13 cellular contexts compared by ENCODE assay signal in genomic region chr19:35088514-35088913, GRCh38. TPM values are rescaled to one million over a fixed set of nuclear protein-coding genes. Genes with fewer than 3 reads are reported as not detected.
DNase-seq lines count a peak whose midpoint lies in the region; ATAC-seq, FAIRE-seq and TF ChIP-seq lines count a peak whose summit lies in the region.
"Had no signal": no experiment of that assay in that cellular context is flagged by ENCODE, and none has a peak within 500 bp of the region (broad histone marks: within the 10 kb centered on the region; RNA-seq: fewer than 3 reads in every experiment).

No MANE protein-coding gene starts in this region.

- H3K27ac ChIP-seq in AG04450 (ENCODE audit: low read depth, low read length) (peak overlapping the region; percentile 39), upper lobe of left lung (no peak overlapping the region)
- H3K27ac ChIP-seq in CD8-positive, alpha-beta memory T cell (ENCODE audit: low read depth, low read length): no peak overlapping the region
- H3K27ac ChIP-seq: sigmoid colon had no signal

- ATAC-seq in upper lobe of left lung (ENCODE audit: low FRiP score in 2 of 2): no peak
- ATAC-seq: effector memory CD8-positive, alpha-beta T cell had no signal

- H3K27me3 Mint-ChIP-seq in CD8-positive, alpha-beta memory T cell: peaks cover 9 to 12% of the 10 kb centered on the region in 2 donors
- H3K27me3 Mint-ChIP-seq in activated T-helper 2 cell treated with anti-CD3 and anti-CD28 coated beads, Interferon-gamma antibody, Interleukin-2, Interleukin-4, amounts not matched to agents 10 μg/mL and 5 μg/mL and 100 μg/mL, durations not matched to agents 14 hours and 24 hours and 36 hours (ENCODE audit: low read depth): peaks cover 4% of the 10 kb centered on the region

- no peak overlapping the region for H3K27ac Mint-ChIP-seq in CD8-positive, alpha-beta memory T cell
- H3K27ac Mint-ChIP-seq in activated T-helper 2 cell treated with anti-CD3 and anti-CD28 coated beads, Interferon-gamma antibody, Interleukin-2, Interleukin-4, amounts not matched to agents 10 μg/mL and 5 μg/mL and 100 μg/mL, durations not matched to agents 14 hours and 24 hours and 36 hours: no peak overlapping the region
- H3K27ac Mint-ChIP-seq: effector memory CD8-positive, alpha-beta T cell had no signal

- FAIRE-seq in HTR-8/SVneo (lab: Jason Lieb, UNC): peak; percentile 95
- FAIRE-seq: GM18507 had no signal

- TF ChIP-seq POLR2A in upper lobe of left lung (IDR thresholded peaks at IDR 0.05): no peak

- TF ChIP-seq CTCF in AG04450 (IDR thresholded peaks at IDR 0.05; ENCODE audit: low read depth, low read length): 0 out of 2 replicates have a peak, but pooled peaks have one; percentile 6
- TF ChIP-seq CTCF in astrocyte of the cerebellum (IDR thresholded peaks at IDR 0.05; ENCODE audit: low read depth, low read length, missing control alignments): no peak
- no peak for TF ChIP-seq CTCF in upper lobe of left lung (IDR thresholded peaks at IDR 0.05)

- no peaks in the 10 kb centered on the region for H3K27me3 ChIP-seq in AG04450 (ENCODE audit: control insufficient read depth, insufficient read depth, low read length)
- no peaks in the 10 kb centered on the region for H3K27me3 ChIP-seq in CD8-positive, alpha-beta memory T cell (ENCODE audit: insufficient read depth, low read length, poor library complexity, severe bottlenecking)
- H3K27me3 ChIP-seq in upper lobe of left lung: no peaks in the 10 kb centered on the region

- no peaks in the 10 kb centered on the region for H3K9me3 Mint-ChIP-seq in CD8-positive, alpha-beta memory T cell
- no peaks in the 10 kb centered on the region for H3K9me3 Mint-ChIP-seq in activated T-helper 2 cell treated with anti-CD3 and anti-CD28 coated beads, Interferon-gamma antibody, Interleukin-2, Interleukin-4, amounts not matched to agents 10 μg/mL and 5 μg/mL and 100 μg/mL, durations not matched to agents 14 hours and 24 hours and 36 hours
- H3K9me3 Mint-ChIP-seq: effector memory CD8-positive, alpha-beta T cell had no signal

- CTCF ChIA-PET in AG04450 (lab: Charles Lee): interaction anchor here (0.6 to 2.3 kb wide), 5 partner anchors 21 to 80 kb away, joined by 3 to 5 read pairs (median 3); partner anchors contain the start of genes FXYD5 and LGI4
- CTCF ChIA-PET in CD8-positive, alpha-beta memory T cell (lab: Charles Lee): no interaction called here

- in situ Hi-C loops in astrocyte of the cerebellum (cut with HindIII; ENCODE audit: low sequenced_read_pairs): no loop called here

- peaks cover 22% of the 10 kb centered on the region for H3K4me1 ChIP-seq in CD8-positive, alpha-beta memory T cell (ENCODE audit: insufficient read depth, low read length)
- H3K4me1 ChIP-seq in upper lobe of left lung: peaks cover 8 to 12% (median 9%) of the 10 kb centered on the region in 4 donors

- intact Hi-C loops in activated T-helper 2 cell treated with anti-CD3 and anti-CD28 coated beads, Interferon-gamma antibody, Interleukin-2, Interleukin-4, amounts not matched to agents 10 μg/mL and 5 μg/mL and 100 μg/mL, durations not matched to agents 14 hours and 24 hours and 36 hours (cut with micrococcal nuclease): no loop called here

- 78 to 92% methylated on average over 1 to 4 of the region's 4 CpGs for WGBS in upper lobe of left lung, 2 donors

- peak; percentile 63 for DNase-seq in AG04450 (ENCODE audit: low read depth, low spot score)
- peak; percentile 87 for DNase-seq in HTR-8/SVneo (ENCODE audit: insufficient read length, low spot score)
- peak; percentile 33 for DNase-seq in astrocyte of the cerebellum (ENCODE audit: low read depth)
- peak; percentile 78 for DNase-seq in iris pigment epithelial cell (ENCODE audit: low read depth)
- no peak for DNase-seq in CD8-positive, alpha-beta memory T cell
- no peak for DNase-seq in upper lobe of left lung
- DNase-seq in activated gamma-delta T cell (lab: John Stamatoyannopoulos, UW): no peak
- no peak for DNase-seq in activated T-helper 2 cell treated with anti-CD3 and anti-CD28 coated beads, Interferon-gamma antibody, Interleukin-2, Interleukin-4, amounts not matched to agents 10 μg/mL and 5 μg/mL and 100 μg/mL, durations not matched to agents 14 hours and 24 hours and 36 hours (ENCODE audit: low spot score)
- DNase-seq: effector memory CD8-positive, alpha-beta T cell; H7; sigmoid colon had no signal

- POLR2A ChIA-PET in AG04450 (lab: Yijun Ruan, JAX): no interaction called here
- POLR2A ChIA-PET in CD8-positive, alpha-beta memory T cell (lab: Charles Lee): no interaction called here

- H3K4me1 Mint-ChIP-seq in CD8-positive, alpha-beta memory T cell: peaks cover 17 to 26% (median 22%) of the 10 kb centered on the region in 3 donors
- H3K4me1 Mint-ChIP-seq in activated T-helper 2 cell treated with anti-CD3 and anti-CD28 coated beads, Interferon-gamma antibody, Interleukin-2, Interleukin-4, amounts not matched to agents 10 μg/mL and 5 μg/mL and 100 μg/mL, durations not matched to agents 14 hours and 24 hours and 36 hours (ENCODE audit: low read depth): no peaks in the 10 kb centered on the region

- no peak for TF ChIP-seq EP300 in upper lobe of left lung (IDR thresholded peaks at IDR 0.05)

- H3K4me3 Mint-ChIP-seq in CD8-positive, alpha-beta memory T cell: no peak overlapping the region
- no peak overlapping the region for H3K4me3 Mint-ChIP-seq in activated T-helper 2 cell treated with anti-CD3 and anti-CD28 coated beads, Interferon-gamma antibody, Interleukin-2, Interleukin-4, amounts not matched to agents 10 μg/mL and 5 μg/mL and 100 μg/mL, durations not matched to agents 14 hours and 24 hours and 36 hours (ENCODE audit: low read depth)
- H3K4me3 Mint-ChIP-seq: effector memory CD8-positive, alpha-beta T cell had no signal

- H3K36me3 Mint-ChIP-seq in CD8-positive, alpha-beta memory T cell: no peaks in the 10 kb centered on the region
- H3K36me3 Mint-ChIP-seq in activated T-helper 2 cell treated with anti-CD3 and anti-CD28 coated beads, Interferon-gamma antibody, Interleukin-2, Interleukin-4, amounts not matched to agents 10 μg/mL and 5 μg/mL and 100 μg/mL, durations not matched to agents 14 hours and 24 hours and 36 hours (ENCODE audit: low read depth): no peaks in the 10 kb centered on the region

- no peaks in the 10 kb centered on the region for H3K36me3 ChIP-seq in CD8-positive, alpha-beta memory T cell (ENCODE audit: insufficient read depth, low read length)
- no peaks in the 10 kb centered on the region for H3K36me3 ChIP-seq in upper lobe of left lung
- H3K36me3 ChIP-seq: sigmoid colon had no signal

- H3K9me3 ChIP-seq in AG04450 (ENCODE audit: control insufficient read depth, insufficient read depth, low read length) (peaks cover 2% of the 10 kb centered on the region; the same call in 1 of the 2 replicates), upper lobe of left lung (no peaks in the 10 kb centered on the region)
- H3K9me3 ChIP-seq in CD8-positive, alpha-beta memory T cell (ENCODE audit: low read length): no peaks in the 10 kb centered on the region
- H3K9me3 ChIP-seq: sigmoid colon had no signal

- H3K4me3 ChIP-seq in AG04450 (ENCODE audit: low read depth, low read length) (no peak overlapping the region), astrocyte of the cerebellum (ENCODE audit: low read depth, low read length) (no peak overlapping the region), upper lobe of left lung (no peak overlapping the region)
- H3K4me3 ChIP-seq in CD8-positive, alpha-beta memory T cell (ENCODE audit: low read length): no peak overlapping the region
- H3K4me3 ChIP-seq: lung, sigmoid colon had no signal

RNA-seq across cellular contexts. Expression of gene FXYD3, which starts 27.1 kb away (rescaled TPM):
- not detected in 2 replicates for polyA plus RNA-seq in AG04450 (2011; rRNA removed)
- not detected in 2 replicates for polyA minus RNA-seq in AG04450 (2011; rRNA and poly(A)+ RNA removed)
- total RNA-seq in CD8-positive, alpha-beta memory T cell: not detected
- not detected for polyA plus RNA-seq in CD8-positive, alpha-beta memory T cell
- 100 to 1,000 TPM in 5 of 6 donors, 10 to 100 TPM in 1; 94.3 to 236 (median 195) TPM for total RNA-seq in upper lobe of left lung
- total RNA-seq in activated T-helper 2 cell treated with anti-CD3 and anti-CD28 coated beads, Interferon-gamma antibody, Interleukin-2, Interleukin-4, amounts not matched to agents 10 μg/mL and 5 μg/mL and 100 μg/mL, durations not matched to agents 14 hours and 24 hours and 36 hours: not detected in 2 replicates
- total RNA-seq: H7 had no signal

RNA-seq across cellular contexts. Expression of gene LGI4, which starts 46.3 kb away (rescaled TPM):
- polyA plus RNA-seq in AG04450 (2011; rRNA removed): 0.07 TPM in 1 of 2 replicates, not detected in the other
- polyA minus RNA-seq in AG04450 (2011; rRNA and poly(A)+ RNA removed): 0.48 TPM in 1 of 2 replicates, not detected in the other
- total RNA-seq in CD8-positive, alpha-beta memory T cell: under 1 TPM in 1 of 2 experiments, not detected in 1; 0.18 TPM
- not detected for polyA plus RNA-seq in CD8-positive, alpha-beta memory T cell
- 10 to 100 TPM in 2 of 6 donors, 1 to 10 TPM in 4; 3.3 to 25.3 (median 7.1) TPM for total RNA-seq in upper lobe of left lung
- total RNA-seq in activated T-helper 2 cell treated with anti-CD3 and anti-CD28 coated beads, Interferon-gamma antibody, Interleukin-2, Interleukin-4, amounts not matched to agents 10 μg/mL and 5 μg/mL and 100 μg/mL, durations not matched to agents 14 hours and 24 hours and 36 hours: 0.27 TPM in 1 of 2 replicates, not detected in the other

RNA-seq across cellular contexts. Expression of gene HPN, which starts 47.0 kb away (rescaled TPM):
- polyA plus RNA-seq in AG04450 (2011; rRNA removed): not detected in 2 replicates
- polyA minus RNA-seq in AG04450 (2011; rRNA and poly(A)+ RNA removed): not detected in 2 replicates
- total RNA-seq in CD8-positive, alpha-beta memory T cell: not detected
- polyA plus RNA-seq in CD8-positive, alpha-beta memory T cell: 0.53 TPM
- total RNA-seq in upper lobe of left lung: 10 to 100 TPM; 15.9 to 54.5 (median 41.1) TPM
- total RNA-seq in activated T-helper 2 cell treated with anti-CD3 and anti-CD28 coated beads, Interferon-gamma antibody, Interleukin-2, Interleukin-4, amounts not matched to agents 10 μg/mL and 5 μg/mL and 100 μg/mL, durations not matched to agents 14 hours and 24 hours and 36 hours: 0.07 and 0.11 TPM in 2 replicates

RNA-seq across cellular contexts. Expression of gene FXYD1, which starts 50.1 kb away (rescaled TPM):
- 1.3 and 1.4 TPM in 2 replicates for polyA plus RNA-seq in AG04450 (2011; rRNA removed)
- polyA minus RNA-seq in AG04450 (2011; rRNA and poly(A)+ RNA removed): 2.0 TPM in 1 of 2 replicates, not detected in the other
- not detected for total RNA-seq in CD8-positive, alpha-beta memory T cell
- 0.79 TPM for polyA plus RNA-seq in CD8-positive, alpha-beta memory T cell
- 10 to 100 TPM in 4 of 6 donors, 1 to 10 TPM in 2; 3.8 to 64.9 (median 25.2) TPM for total RNA-seq in upper lobe of left lung
- total RNA-seq in activated T-helper 2 cell treated with anti-CD3 and anti-CD28 coated beads, Interferon-gamma antibody, Interleukin-2, Interleukin-4, amounts not matched to agents 10 μg/mL and 5 μg/mL and 100 μg/mL, durations not matched to agents 14 hours and 24 hours and 36 hours: 0.71 TPM in 1 of 2 replicates, not detected in the other

RNA-seq across cellular contexts. Expression of gene FXYD7, which starts 54.5 kb away (rescaled TPM):
- polyA plus RNA-seq in AG04450 (2011; rRNA removed): not detected in 2 replicates
- not detected in 2 replicates for polyA minus RNA-seq in AG04450 (2011; rRNA and poly(A)+ RNA removed)
- 1 to 10 TPM in 1 of 2 experiments, under 1 TPM in 1; 0.60 to 1.0 TPM for total RNA-seq in CD8-positive, alpha-beta memory T cell
- polyA plus RNA-seq in CD8-positive, alpha-beta memory T cell: 12.9 TPM
- under 1 TPM in 1 of 6 donors, not detected in 5; 0.34 TPM for total RNA-seq in upper lobe of left lung
- total RNA-seq in activated T-helper 2 cell treated with anti-CD3 and anti-CD28 coated beads, Interferon-gamma antibody, Interleukin-2, Interleukin-4, amounts not matched to agents 10 μg/mL and 5 μg/mL and 100 μg/mL, durations not matched to agents 14 hours and 24 hours and 36 hours: 0.28 TPM in 1 of 2 replicates, not detected in the other
- total RNA-seq: lung had no signal

Comparison
In these comparisons a context has a peak if more than half of its experiments do, and no peak if none do; other contexts are left out.
1. DNase-seq: peak in AG04450 (single experiment), HTR-8/SVneo (single experiment), astrocyte of the cerebellum (single experiment) and iris pigment epithelial cell (single experiment); none in CD8-positive, alpha-beta memory T cell (0 of 5), upper lobe of left lung (0 of 2), activated gamma-delta T cell (single experiment) and activated T-helper 2 cell treated with anti-CD3 and anti-CD28 coated beads, Interferon-gamma antibody, Interleukin-2, Interleukin-4, amounts not matched to agents 10 μg/mL and 5 μg/mL and 100 μg/mL, durations not matched to agents 14 hours and 24 hours and 36 hours (single experiment).
2. RNA of gene FXYD3, which starts 27.1 kb away (total RNA-seq): 94.3 to 236 TPM in upper lobe of left lung; not detected in CD8-positive, alpha-beta memory T cell and not detected in activated T-helper 2 cell treated with anti-CD3 and anti-CD28 coated beads, Interferon-gamma antibody, Interleukin-2, Interleukin-4, amounts not matched to agents 10 μg/mL and 5 μg/mL and 100 μg/mL, durations not matched to agents 14 hours and 24 hours and 36 hours; every median in the first group is over 10 times any median in the second.
3. RNA of gene HPN, which starts 47.0 kb away (total RNA-seq): 15.9 to 54.5 TPM in upper lobe of left lung; 0.07 to 0.11 TPM in activated T-helper 2 cell treated with anti-CD3 and anti-CD28 coated beads, Interferon-gamma antibody, Interleukin-2, Interleukin-4, amounts not matched to agents 10 μg/mL and 5 μg/mL and 100 μg/mL, durations not matched to agents 14 hours and 24 hours and 36 hours and not detected in CD8-positive, alpha-beta memory T cell; every median in the first group is over 10 times any median in the second.